In the genomic region with DNA sequence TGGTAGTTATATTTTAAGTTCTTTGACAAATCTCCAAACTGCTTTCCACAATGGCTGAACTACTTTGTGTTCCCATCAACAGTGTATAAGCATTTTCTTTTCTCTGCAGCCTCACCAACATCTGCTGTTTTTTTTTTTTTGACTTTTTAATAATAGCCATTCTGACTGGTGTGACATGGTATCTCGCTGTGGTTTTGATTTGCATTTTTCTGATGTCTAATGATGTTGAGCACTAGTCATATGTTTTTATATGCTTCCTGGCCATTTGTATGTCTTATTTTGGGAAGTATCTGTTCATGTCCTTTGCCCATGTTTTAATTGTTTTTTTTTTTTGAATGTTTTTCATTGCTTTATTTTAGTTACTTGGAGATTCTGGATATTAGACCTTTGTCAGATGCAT, we compare ENCODE assay signal across 30 cellular contexts.
"Had no signal": no experiment of that assay in that cellular context is flagged by ENCODE, and none has a peak within 500 bp of the region (broad histone marks: within the 10 kb centered on the region; RNA-seq: fewer than 3 reads in every experiment).

No MANE protein-coding gene starts in this region.

- H3K9me3 ChIP-seq: body of pancreas, esophagus muscularis mucosa, gastrocnemius medialis, heart left ventricle had no signal

- H3K4me3 ChIP-seq: body of pancreas, esophagus muscularis mucosa, gastrocnemius medialis, heart left ventricle had no signal

- H3K27ac ChIP-seq: body of pancreas, esophagus muscularis mucosa, foreskin keratinocyte, gastrocnemius medialis, heart left ventricle, WERI-Rb-1 had no signal

- H3K36me3 ChIP-seq: esophagus muscularis mucosa, gastrocnemius medialis, heart left ventricle, WERI-Rb-1 had no signal

- DNase-seq: activated B cell treated with CpG ODN at 0.5 μM for 24 hours; activated CD4-positive, alpha-beta T cell treated with anti-CD3 and anti-CD28 coated beads for 48 hours; activated CD4-positive, alpha-beta T cell treated with anti-CD3 and anti-CD28 coated beads, Interleukin-2, amount 50 U/mL, for 1 hour; activated CD4-positive, alpha-beta T cell treated with anti-CD3 and anti-CD28 coated beads, Interleukin-2, amount 50 U/mL, for 48 hours; activated CD8-positive, alpha-beta memory T cell treated with anti-CD3 and anti-CD28 coated beads for 24 hours; activated CD8-positive, alpha-beta T cell treated with anti-CD3 and anti-CD28 coated beads for 36 hours; activated effector memory CD4-positive, alpha-beta T cell treated with Interleukin-2 at 50 U/mL for 16 hours; activated gamma-delta T cell treated with Interleukin-2 at 50 U/mL for 16 hours; activated naive CD4-positive, alpha-beta T cell treated with anti-CD3 and anti-CD28 coated beads, Interleukin-2, amount 50 U/mL, for 16 hours; activated naive CD4-positive, alpha-beta T cell treated with Interleukin-2 at 50 U/mL for 16 hours; activated T-cell treated with anti-CD3 and anti-CD28 coated beads, Interleukin-2, amount 50 U/mL, for 4 hours; amniotic stem cell; anterior cingulate cortex; body of pancreas; caudate nucleus; cortex of kidney; dermis blood vessel endothelial cell; effector CD4-positive, alpha-beta T cell; effector memory CD8-positive, alpha-beta T cell; erythroblast; foreskin keratinocyte; gastrocnemius medialis; glutamatergic neuron; heart left ventricle; T-helper 17 cell; T1000; WERI-Rb-1 had no signal

- ATAC-seq: activated CD4-positive, CD25-positive, alpha-beta regulatory T cell treated with anti-CD3 and anti-CD28 coated beads, Interleukin-2, amount 50 U/mL, for 24 hours; activated CD8-positive, alpha-beta T cell treated with anti-CD3 and anti-CD28 coated beads for 36 hours; activated T-cell treated with anti-CD3 and anti-CD28 coated beads, Interleukin-2, amount 50 U/mL, for 4 hours; activated T-helper 17 cell treated with anti-CD3 and anti-CD28 coated beads, Interleukin-2, amount 50 U/mL, for 72 hours; body of pancreas; effector memory CD8-positive, alpha-beta T cell; foreskin keratinocyte; gastrocnemius medialis; heart left ventricle; T-helper 17 cell had no signal

- H3K27me3 ChIP-seq: body of pancreas, esophagus muscularis mucosa, foreskin keratinocyte, gastrocnemius medialis, heart left ventricle had no signal
